ENCODE assay signal across 31 cellular contexts in the genomic region with DNA sequence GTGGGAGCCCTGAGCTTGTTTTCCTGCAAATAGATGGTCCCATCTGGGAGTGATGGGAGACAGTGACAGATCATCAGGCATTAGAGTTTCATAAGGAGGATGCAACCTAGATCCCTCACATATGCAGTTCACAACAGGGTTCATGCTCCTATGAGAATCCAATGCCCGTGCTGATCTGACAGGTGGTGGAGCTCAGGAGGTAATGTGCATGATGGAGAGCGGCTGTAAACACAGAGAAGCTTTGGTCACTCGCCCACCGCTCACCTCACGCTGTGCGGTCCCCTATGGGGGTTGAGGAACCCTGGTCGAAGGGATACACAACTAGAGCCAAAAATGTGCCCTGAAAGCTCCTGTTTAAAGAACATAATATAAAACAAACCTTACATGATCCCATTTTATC.
DNase-seq lines count a peak whose midpoint lies in the region; FAIRE-seq and TF ChIP-seq lines count a peak whose summit lies in the region.
"Had no signal": no experiment of that assay in that cellular context is flagged by ENCODE, and none has a peak within 500 bp of the region (broad histone marks: within the 10 kb centered on the region; RNA-seq: fewer than 3 reads in every experiment).

No MANE protein-coding gene starts in this region.

- no CpG with 5 or more reads among the region's 7 CpGs for WGBS in trophoblast cell (ENCODE audit: extremely low coverage, insufficient coverage, insufficient read length)

- no peak overlapping the region for H4K8ac ChIP-seq in trophoblast cell (ENCODE audit: low read depth, low read length)

- no peak overlapping the region for H2BK120ac ChIP-seq in trophoblast cell (ENCODE audit: insufficient read depth, low read length, poor library complexity)

- H3K36me3 ChIP-seq in HEK293 (ENCODE audit: control insufficient read depth in 2 of 2, insufficient read depth in 1 of 2, low read length in 2 of 2) (no peaks in the 10 kb centered on the region), trophoblast cell (ENCODE audit: control insufficient read depth in 1 of 2, insufficient read depth in 2 of 2, low read length in 2 of 2) (no peaks in the 10 kb centered on the region)
- H3K36me3 ChIP-seq: BE2C; BLaER1; BLaER1 treated with 17β-estradiol and CSF1 and Interleukin-3, amounts not matched to agents 10 nM and 100 nM had no signal

- no peak overlapping the region for H2BK5ac ChIP-seq in trophoblast cell (ENCODE audit: low read depth, low read length, poor library complexity)

- H3K9me3 ChIP-seq in HEK293 (ENCODE audit: control insufficient read depth, insufficient read depth, low read depth, low read length), result no peaks in the 10 kb centered on the region
- no peaks in the 10 kb centered on the region for H3K9me3 ChIP-seq in trophoblast cell (ENCODE audit: insufficient read depth, low read depth, low read length)
- H3K9me3 ChIP-seq: A549, BE2C, BLaER1, Caco-2 had no signal

- DNase-seq in HTR-8/SVneo (ENCODE audit: insufficient read length, low spot score), result no peak
- DNase-seq in trophoblast cell, result no peak
- DNase-seq in NCI-H1436 treated with DMSO at 0.1 percent for 48 hours (lab: John Stamatoyannopoulos, UW), result no peak
- DNase-seq: 8988T; ACHN; AML-193; BE2C; C1 segment of cervical spinal cord; Caco-2; Calu3; CD4-positive, alpha-beta memory T cell; CD4-positive, alpha-beta T cell; CD4-positive, CD25-positive, alpha-beta regulatory T cell; CD8-positive, alpha-beta memory T cell; CD8-positive, alpha-beta T cell; COR-L47; DMS 273 treated with DMSO at 0.1 percent for 48 hours; DMS153; DMS53; DMS79; DMS79 treated with DMSO at 0.1 percent for 48 hours; DND-41; EL had no signal

- no peak overlapping the region for H2BK12ac ChIP-seq in trophoblast cell (ENCODE audit: low read length)

- no peak overlapping the region for H3K27ac ChIP-seq in HEK293 (ENCODE audit: extremely low read depth, low read depth, low read length)
- no peak overlapping the region for H3K27ac ChIP-seq in trophoblast cell (ENCODE audit: low read depth, low read length)
- H3K27ac ChIP-seq: 22Rv1; A549; BLaER1; BLaER1 treated with 17β-estradiol and CSF1 and Interleukin-3, amounts not matched to agents 10 nM and 100 nM; C4-2B had no signal

- POLR2A ChIA-PET in HEK293 (lab: Yijun Ruan, JAX), result interaction anchor here (0.6 kb wide), 1 partner anchor 65 kb away, joined by 3 read pairs; no protein-coding TSS in a partner anchor

- H3K79me1 ChIP-seq in trophoblast cell (ENCODE audit: low read length), result no peaks in the 10 kb centered on the region

- CTCF ChIA-PET in HEK293 (lab: Yijun Ruan, JAX), result interaction anchor here (0.7 to 1.1 kb wide), 2 partner anchors 24 to 39 kb away, joined by 3 to 5 read pairs; no protein-coding TSS in a partner anchor

- no peak for TF ChIP-seq CTCF in HEK293 (tag by site-specific recombination; IDR thresholded peaks at IDR 0.05)

- H3K14ac ChIP-seq in trophoblast cell (ENCODE audit: low read length), result no peak overlapping the region

- H2AFZ ChIP-seq in trophoblast cell (ENCODE audit: insufficient read depth, low read length, poor library complexity), result no peak overlapping the region

- H4K91ac ChIP-seq in trophoblast cell (ENCODE audit: low read depth, low read length), result no peak overlapping the region

- no peaks in the 10 kb centered on the region for H3K27me3 ChIP-seq in trophoblast cell (ENCODE audit: insufficient read depth, low read length)
- H3K27me3 ChIP-seq: BE2C; BLaER1; BLaER1 treated with 17β-estradiol and CSF1 and Interleukin-3, amounts not matched to agents 10 nM and 100 nM had no signal

- no peak overlapping the region for H3K23ac ChIP-seq in trophoblast cell (ENCODE audit: low read length)

- no peak overlapping the region for H4K12ac ChIP-seq in trophoblast cell (ENCODE audit: low read depth, low read length)

- H3K4ac ChIP-seq in trophoblast cell (ENCODE audit: low read depth, low read length), result no peak overlapping the region

- H3K18ac ChIP-seq in trophoblast cell (ENCODE audit: low read length), result no peak overlapping the region

- peak; percentile 16 for FAIRE-seq in HTR-8/SVneo (lab: Jason Lieb, UNC)
- FAIRE-seq: A204.1, A549, D721Med had no signal

- 0 out of 2 replicates have a peak, but pooled peaks cover 3% of the 10 kb centered on the region for H3K4me1 ChIP-seq in HEK293 (ENCODE audit: control insufficient read depth, insufficient read depth, low read length)
- H3K4me1 ChIP-seq in trophoblast cell (ENCODE audit: control insufficient read depth in 1 of 2, insufficient read depth in 2 of 2, low read length in 2 of 2), result no peaks in the 10 kb centered on the region
- H3K4me1 ChIP-seq: A549, BE2C, Caco-2 had no signal

- no peak overlapping the region for H3K4me2 ChIP-seq in trophoblast cell (ENCODE audit: low read length)
- H3K4me2 ChIP-seq: A549; BLaER1; BLaER1 treated with 17β-estradiol and CSF1 and Interleukin-3, amounts not matched to agents 10 nM and 100 nM had no signal

- no peak overlapping the region for H3K9ac ChIP-seq in trophoblast cell (ENCODE audit: low read length)
- H3K9ac ChIP-seq: BLaER1; BLaER1 treated with 17β-estradiol and CSF1 and Interleukin-3, amounts not matched to agents 10 nM and 100 nM had no signal

- H3K79me2 ChIP-seq in trophoblast cell (ENCODE audit: control insufficient read depth, insufficient read depth, low read length, poor library complexity), result no peaks in the 10 kb centered on the region

- H3K4me3 ChIP-seq in HEK293 (ENCODE audit: low read depth, low read length) (no peak overlapping the region), trophoblast cell (ENCODE audit: low read depth, low read length) (no peak overlapping the region)
- H3K4me3 ChIP-seq: A549; BLaER1; BLaER1 treated with 17β-estradiol and CSF1 and Interleukin-3, amounts not matched to agents 10 nM and 100 nM had no signal

- no peak overlapping the region for H2AK5ac ChIP-seq in trophoblast cell (ENCODE audit: low read length)

TF ChIP-seq in HEK293, 187 proteins besides CTCF, POLR2A, EP300 and RAD21:
- peak; percentile 96 for TF ChIP-seq ZNF610 (tag by site-specific recombination; IDR thresholded peaks at IDR 0.05; ENCODE audit: borderline replicate concordance)
- TF ChIP-seq ZNF548 (tag by site-specific recombination; IDR thresholded peaks at IDR 0.05), result no peak
- TF ChIP-seq ZNF555 (tag by site-specific recombination; conservative IDR thresholded peaks at IDR 0.05), result no peak
- no peak for TF ChIP-seq ZNF830 (tag by site-specific recombination; IDR thresholded peaks at IDR 0.05; ENCODE audit: low read depth)
- no peak for TF ChIP-seq SCRT2 (tag by site-specific recombination; IDR thresholded peaks at IDR 0.05)
TF ChIP-seq in HEK293: peak in this region for 1.
